Comparison of ENCODE assay signal across 8 cellular contexts in the genomic region with DNA sequence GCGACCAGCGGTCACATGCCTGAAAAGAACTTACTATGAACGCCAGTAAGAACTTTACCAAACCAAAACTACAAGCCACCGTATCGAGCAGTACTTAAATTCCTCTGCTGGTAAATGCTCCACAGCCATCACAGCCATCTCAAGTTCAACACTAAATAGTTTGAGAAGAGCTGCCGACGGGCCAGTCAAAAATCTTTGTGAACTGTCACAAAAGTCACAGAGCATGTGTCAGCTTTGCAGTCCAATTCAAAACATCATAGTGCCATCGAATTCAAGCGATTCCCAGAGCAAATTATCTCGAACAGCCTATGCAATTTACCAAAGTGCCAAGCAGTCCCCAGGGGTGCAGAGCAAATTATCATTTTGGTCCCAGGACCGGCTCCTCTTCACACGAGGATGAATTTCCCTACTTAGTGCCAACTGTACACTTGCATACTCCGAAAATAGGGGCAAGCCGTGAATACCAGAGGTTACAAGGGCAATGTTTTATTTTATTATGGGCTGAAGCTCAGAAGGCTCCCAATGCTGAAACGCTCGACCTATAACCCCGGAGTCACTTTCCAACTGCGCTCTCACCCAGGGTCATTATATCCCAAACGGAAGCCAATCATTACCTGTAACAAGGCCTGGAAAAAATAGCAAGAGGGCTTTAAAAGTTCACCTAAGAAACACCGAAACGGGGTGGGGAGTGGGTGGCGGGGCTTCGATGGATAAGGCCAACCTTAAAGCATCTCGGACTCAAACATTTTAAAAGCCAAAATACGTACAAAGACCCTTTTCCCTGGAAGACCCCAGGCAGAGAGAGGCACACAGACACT. TPM values are rescaled to one million over a fixed set of nuclear protein-coding genes. Genes with fewer than 3 reads are reported as not detected.
DNase-seq lines count a peak whose midpoint lies in the region; ATAC-seq and TF ChIP-seq lines count a peak whose summit lies in the region.

No MANE protein-coding gene starts in this region.

- H3K27ac ChIP-seq in angular gyrus (ENCODE audit: low read depth, low read length) = peak overlapping the region; percentile 93
- H3K27ac ChIP-seq in gastrocnemius medialis = peak overlapping the region; percentile 90 to 99 (median 98)

- intact Hi-C loops in gastrocnemius medialis (cut with DNase I; ENCODE audit: low total_unique reads) = loop anchor here (2.0 to 10.0 kb wide), 7 partner anchors 62 to 621 kb away; partner anchors contain the start of genes BORCS5, CREBL2, ETV6 and GPR19

- DNase-seq in ELR (ENCODE audit: low read depth) (peak; percentile 48), M059J (ENCODE audit: low read depth) (peak; percentile 47), gastrocnemius medialis (no peak), NOMO-1 treated with dmso at 0.1 percent for 144 hours (lab: John Stamatoyannopoulos, UW; ENCODE audit: unreplicated experiment) (no peak)
- DNase-seq in central memory CD4-positive, alpha-beta T cell = no peak

- TF ChIP-seq CTCF in gastrocnemius medialis (IDR thresholded peaks at IDR 0.05 in 4 of 5, conservative IDR thresholded peaks at IDR 0.05 in 1 of 5) = no peak

- H3K4me3 ChIP-seq in iPS-11a (ENCODE audit: low read depth, low read length) (peak overlapping the region; percentile 96), gastrocnemius medialis (peak overlapping the region; percentile 76 to 96 (median 86))

- no peaks in the 10 kb centered on the region for H3K36me3 ChIP-seq in gastrocnemius medialis

- TF ChIP-seq POLR2A in gastrocnemius medialis (IDR thresholded peaks at IDR 0.05) = no peak

- no peaks in the 10 kb centered on the region for H3K9me3 ChIP-seq in gastrocnemius medialis

- in situ Hi-C loops in gastrocnemius medialis (cut with MboI; ENCODE audit: low sequenced_read_pairs in 4 of 4) = no loop called here

- peak; percentile 13 for ATAC-seq in gastrocnemius medialis
- ATAC-seq in HG03097 (IDR thresholded peaks at IDR 0.05; ENCODE audit: low FRiP score, unreplicated experiment) = no peak

- no peaks in the 10 kb centered on the region for H3K27me3 ChIP-seq in gastrocnemius medialis

- peaks cover 18 to 21% of the 10 kb centered on the region in 2 donors for H3K4me1 ChIP-seq in gastrocnemius medialis

RNA-seq across cellular contexts. Expression of gene LRP6, which starts 1.1 kb away (rescaled TPM):
- total RNA-seq in M059J (2014; rRNA removed; shearing (Covaris generic)) = 8.1 and 13.0 TPM in 2 replicates
- 10 to 100 TPM in 3 of 4 donors, 1 to 10 TPM in 1; 9.5 to 21.4 (median 14.7) TPM for total RNA-seq in gastrocnemius medialis

Comparison
In these comparisons a context has a peak if more than half of its experiments do, and no peak if none do; other contexts are left out.
1. DNase-seq: peak in ELR (single experiment) and M059J (single experiment); none in gastrocnemius medialis (0 of 2), central memory CD4-positive, alpha-beta T cell (single experiment) and NOMO-1 treated with dmso at 0.1 percent for 144 hours (single experiment).